In genomic region chr1:6348511-6349191, GRCh38 we compare ENCODE assay signal across 1 cellular context.
TF ChIP-seq lines count a peak whose summit lies in the region.

No MANE protein-coding gene starts in this region.

TF ChIP-seq in GM12878, 131 proteins besides CTCF, POLR2A, EP300 and RAD21 (continued from another document):
- TF ChIP-seq ATF3 (IDR thresholded peaks at IDR 0.05; ENCODE audit: borderline replicate concordance, extremely low read depth, low read depth, low read length) (no peak), MXI1 (IDR thresholded peaks at IDR 0.05; ENCODE audit: low read depth, low read length) (no peak), MEF2A (IDR thresholded peaks at IDR 0.05; ENCODE audit: insufficient read depth, low read depth, low read length) (no peak), POLR2AphosphoS2 (IDR thresholded peaks at IDR 0.05; ENCODE audit: low read depth, low read length) (no peak), HDAC2 (IDR thresholded peaks at IDR 0.05) (no peak), TCF3 (IDR thresholded peaks at IDR 0.05; ENCODE audit: borderline replicate concordance, insufficient read depth, low read depth, low read length) (no peak)
- TF ChIP-seq, protein P1, sequence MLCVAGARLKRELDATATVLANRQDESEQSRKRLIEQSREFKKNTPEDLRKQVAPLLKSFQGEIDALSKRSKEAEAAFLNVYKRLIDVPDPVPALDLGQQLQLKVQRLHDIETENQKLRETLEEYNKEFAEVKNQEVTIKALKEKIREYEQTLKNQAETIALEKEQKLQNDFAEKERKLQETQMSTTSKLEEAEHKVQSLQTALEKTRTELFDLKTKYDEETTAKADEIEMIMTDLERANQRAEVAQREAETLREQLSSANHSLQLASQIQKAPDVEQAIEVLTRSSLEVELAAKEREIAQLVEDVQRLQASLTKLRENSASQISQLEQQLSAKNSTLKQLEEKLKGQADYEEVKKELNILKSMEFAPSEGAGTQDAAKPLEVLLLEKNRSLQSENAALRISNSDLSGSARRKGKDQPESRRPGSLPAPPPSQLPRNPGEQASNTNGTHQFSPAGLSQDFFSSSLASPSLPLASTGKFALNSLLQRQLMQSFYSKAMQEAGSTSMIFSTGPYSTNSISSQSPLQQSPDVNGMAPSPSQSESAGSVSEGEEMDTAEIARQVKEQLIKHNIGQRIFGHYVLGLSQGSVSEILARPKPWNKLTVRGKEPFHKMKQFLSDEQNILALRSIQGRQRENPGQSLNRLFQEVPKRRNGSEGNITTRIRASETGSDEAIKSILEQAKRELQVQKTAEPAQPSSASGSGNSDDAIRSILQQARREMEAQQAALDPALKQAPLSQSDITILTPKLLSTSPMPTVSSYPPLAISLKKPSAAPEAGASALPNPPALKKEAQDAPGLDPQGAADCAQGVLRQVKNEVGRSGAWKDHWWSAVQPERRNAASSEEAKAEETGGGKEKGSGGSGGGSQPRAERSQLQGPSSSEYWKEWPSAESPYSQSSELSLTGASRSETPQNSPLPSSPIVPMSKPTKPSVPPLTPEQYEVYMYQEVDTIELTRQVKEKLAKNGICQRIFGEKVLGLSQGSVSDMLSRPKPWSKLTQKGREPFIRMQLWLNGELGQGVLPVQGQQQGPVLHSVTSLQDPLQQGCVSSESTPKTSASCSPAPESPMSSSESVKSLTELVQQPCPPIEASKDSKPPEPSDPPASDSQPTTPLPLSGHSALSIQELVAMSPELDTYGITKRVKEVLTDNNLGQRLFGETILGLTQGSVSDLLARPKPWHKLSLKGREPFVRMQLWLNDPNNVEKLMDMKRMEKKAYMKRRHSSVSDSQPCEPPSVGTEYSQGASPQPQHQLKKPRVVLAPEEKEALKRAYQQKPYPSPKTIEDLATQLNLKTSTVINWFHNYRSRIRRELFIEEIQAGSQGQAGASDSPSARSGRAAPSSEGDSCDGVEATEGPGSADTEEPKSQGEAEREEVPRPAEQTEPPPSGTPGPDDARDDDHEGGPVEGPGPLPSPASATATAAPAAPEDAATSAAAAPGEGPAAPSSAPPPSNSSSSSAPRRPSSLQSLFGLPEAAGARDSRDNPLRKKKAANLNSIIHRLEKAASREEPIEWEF (IDR thresholded peaks at IDR 0.05; ENCODE audit: insufficient replicate concordance, low read depth, low read length), result no peak
TF ChIP-seq in GM12878: peak in this region for 0.
